8 cellular contexts compared by ENCODE assay signal in genomic region chr13:113864303-113864890, GRCh38. TPM values are rescaled to one million over a fixed set of nuclear protein-coding genes. Genes with fewer than 3 reads are reported as not detected.
DNase-seq lines count a peak whose midpoint lies in the region; ATAC-seq, FAIRE-seq and TF ChIP-seq lines count a peak whose summit lies in the region.

No MANE protein-coding gene starts in this region.

- RAD21 ChIA-PET in GM12878 (lab: Charles Lee; ENCODE audit: unreplicated experiment), result no interaction called here

- TF ChIP-seq POLR2A in GM12878 (IDR thresholded peaks at IDR 0.05; ENCODE audit: low read depth, low read length), result no peak
- TF ChIP-seq POLR2A in transverse colon (IDR thresholded peaks at IDR 0.05), result no peak

- DNase-seq in activated CD8-positive, alpha-beta memory T cell treated with anti-CD3 and anti-CD28 coated beads, Interleukin-2, amount 50 U/mL, for 48 hours, result peak; percentile 43
- no peak for DNase-seq in activated CD8-positive, alpha-beta memory T cell treated with anti-CD3 and anti-CD28 coated beads for 24 hours
- DNase-seq in GM12878 (ENCODE audit: low read depth, low spot score), result no peak
- DNase-seq in transverse colon, result no peak
- DNase-seq in glomerular visceral epithelial cell (ENCODE audit: extremely low spot score), result no peak
- DNase-seq in Ammon's horn (ENCODE audit: low spot score), result no peak

- POLR2A ChIA-PET in GM12878 (lab: Charles Lee), result no interaction called here

- CTCF ChIA-PET in GM12878 (lab: Yijun Ruan, JAX), result no interaction called here

- TF ChIP-seq EP300 in GM12878 (IDR thresholded peaks at IDR 0.05; ENCODE audit: borderline replicate concordance in 1 of 2, control insufficient read depth in 1 of 2, low read depth in 2 of 2, low read length in 2 of 2) (no peak), transverse colon (IDR thresholded peaks at IDR 0.05; ENCODE audit: low read depth) (no peak)

- TF ChIP-seq CTCF in GM12878 (IDR thresholded peaks at IDR 0.05 in 2 of 3, conservative IDR thresholded peaks at IDR 0.05 in 1 of 3; ENCODE audit: control insufficient read depth in 2 of 3, extremely low read depth in 1 of 3, insufficient read depth in 1 of 3, low read depth in 3 of 3, low read length in 3 of 3) (no peak), liver (IDR thresholded peaks at IDR 0.05; ENCODE audit: low read depth, low read length, missing input control) (no peak), transverse colon (IDR thresholded peaks at IDR 0.05) (no peak)

- intact Hi-C loops in GM12878 (cut with micrococcal nuclease; ENCODE audit: unreplicated experiment), result no loop called here
- intact Hi-C loops in transverse colon (cut with DNase I; ENCODE audit: low total_unique reads), result loop anchor here (1.0 kb wide), 1 partner anchor 47 kb away; no protein-coding TSS in a partner anchor

- 19% methylated on average over 10 of the region's 10 CpGs for WGBS in GM12878 (ENCODE audit: insufficient coverage, insufficient replicate concordance, low lambda C conversion rate, missing lambda C conversion rate)
- WGBS in liver, result 31% methylated on average over 10 of the region's 10 CpGs
- 0 to 10% methylated on average over 4 to 10 of the region's 10 CpGs for WGBS in transverse colon (ENCODE audit: low coverage in 1 of 2), 2 donors

- H3K27me3 ChIP-seq in GM12878 (replicated peaks in 1 of 2; ENCODE audit: control insufficient read depth in 2 of 2, insufficient read depth in 2 of 2, low read length in 1 of 2), result peaks cover 2 to 14% of the 10 kb centered on the region in 2 experiments
- no peaks in the 10 kb centered on the region for H3K27me3 ChIP-seq in liver (ENCODE audit: control insufficient read depth in 4 of 4, insufficient read depth in 4 of 4, low read length in 3 of 4)
- peaks cover 9% of the 10 kb centered on the region for H3K27me3 ChIP-seq in transverse colon

- no peak overlapping the region for H2AFZ ChIP-seq in GM12878 (ENCODE audit: control insufficient read depth, low read depth, low read length)

- no peaks in the 10 kb centered on the region for H4K20me1 ChIP-seq in GM12878 (ENCODE audit: control insufficient read depth, insufficient read depth)

- SMC1A ChIA-PET in GM12878 (lab: Charles Lee; ENCODE audit: uncharacterized antibody, unreplicated experiment), result no interaction called here

- H3K4me1 ChIP-seq in GM12878 (ENCODE audit: control insufficient read depth, insufficient read depth, low read length), result no peaks in the 10 kb centered on the region
- peaks cover 6 to 25% (median 12%) of the 10 kb centered on the region in 4 donors for H3K4me1 ChIP-seq in liver (ENCODE audit: control insufficient read depth in 4 of 4, insufficient read depth in 4 of 4, low read length in 3 of 4)
- H3K4me1 ChIP-seq in transverse colon, result peaks cover 20 to 46% (median 39%) of the 10 kb centered on the region in 4 donors

- H3K36me3 ChIP-seq in GM12878 (ENCODE audit: control insufficient read depth in 2 of 2, insufficient read depth in 2 of 2, low read length in 1 of 2) (no peaks in the 10 kb centered on the region), liver (ENCODE audit: control insufficient read depth in 4 of 4, insufficient read depth in 3 of 4, low read depth in 1 of 4, low read length in 3 of 4) (no peaks in the 10 kb centered on the region), transverse colon (no peaks in the 10 kb centered on the region)

- peak overlapping the region; percentile 33; the same call in 1 of the 2 replicates for H3K4me2 ChIP-seq in GM12878 (ENCODE audit: control insufficient read depth, insufficient read depth)

- H3K27ac ChIP-seq in GM12878 (ENCODE audit: control insufficient read depth, insufficient read depth) (no peak overlapping the region), liver (ENCODE audit: low read depth in 1 of 2, low read length in 2 of 2) (no peak overlapping the region), transverse colon (peak overlapping the region; percentile 58 to 95 (median 89))

- no peak for TF ChIP-seq RAD21 in GM12878 (IDR thresholded peaks at IDR 0.05; ENCODE audit: insufficient read depth, low read depth, low read length)
- no peak for TF ChIP-seq RAD21 in liver (IDR thresholded peaks at IDR 0.05)

- in situ Hi-C loops in GM12878 (cut with MboI), result no loop called here
- in situ Hi-C loops in transverse colon (cut with MboI; ENCODE audit: low pct_ligation_motif_present in 1 of 4, low pct_unique_long_range_greater_than_20kb in 1 of 4, low sequenced_read_pairs in 3 of 4), result no loop called here

- no peak overlapping the region for H3K4me3 ChIP-seq in GM12878
- peak overlapping the region; percentile 42 to 87 (median 44) for H3K4me3 ChIP-seq in liver (ENCODE audit: low read depth in 1 of 3, low read length in 3 of 3)
- H3K4me3 ChIP-seq in transverse colon, result peak overlapping the region; percentile 38 to 86 (median 70)

- no peaks in the 10 kb centered on the region for H3K79me2 ChIP-seq in GM12878 (ENCODE audit: control insufficient read depth, insufficient read depth, low read length)

- no peak for FAIRE-seq in GM12878 (lab: Jason Lieb, UNC)

- peaks cover 2% of the 10 kb centered on the region; the same call in 2 of the 3 replicates for H3K9me3 ChIP-seq in GM12878 (replicated peaks; ENCODE audit: control insufficient read depth, insufficient read depth, low read length)
- H3K9me3 ChIP-seq in liver (ENCODE audit: control insufficient read depth in 4 of 4, low read length in 3 of 4), result no peaks in the 10 kb centered on the region
- H3K9me3 ChIP-seq in transverse colon, result no peaks in the 10 kb centered on the region

- H3K9ac ChIP-seq in GM12878 (ENCODE audit: control insufficient read depth, insufficient read depth, low read length) (no peak overlapping the region), liver (ENCODE audit: low read depth in 1 of 2, low read length in 2 of 2) (peak overlapping the region in 1 of 2 donors; percentile 34)

- BruUV-seq in GM12878 (replicated peaks; lab: Mats Ljungman, UMichigan), result no TSS peak

- no peak for ATAC-seq in GM12878
- no peak for ATAC-seq in HG02678 (IDR thresholded peaks at IDR 0.05; ENCODE audit: unreplicated experiment)

TF ChIP-seq in GM12878, 131 proteins besides CTCF, POLR2A, EP300 and RAD21:
- TF ChIP-seq TCF12 (IDR thresholded peaks at IDR 0.05; ENCODE audit: low read depth, low read length) (no peak), SUZ12 (IDR thresholded peaks at IDR 0.05; ENCODE audit: unreplicated experiment) (peak; percentile 20), EZH2 (IDR thresholded peaks at IDR 0.05; ENCODE audit: borderline replicate concordance, control insufficient read depth, low read depth, low read length) (peak; percentile 55; the same call in 1 of the 2 replicates)

TF ChIP-seq in liver, 16 proteins besides CTCF, POLR2A, EP300 and RAD21 (continues in another document):
- TF ChIP-seq NR2F2 (IDR thresholded peaks at IDR 0.05), result no peak
- TF ChIP-seq HNF4A (conservative IDR thresholded peaks at IDR 0.05), result no peak
- TF ChIP-seq JUND (IDR thresholded peaks at IDR 0.05), result no peak
- no peak for TF ChIP-seq FOXA2 (IDR thresholded peaks at IDR 0.05)
- no peak for TF ChIP-seq MAX (IDR thresholded peaks at IDR 0.05)
- no peak for TF ChIP-seq FOXA1 (IDR thresholded peaks at IDR 0.05)
- TF ChIP-seq HNF4G (IDR thresholded peaks at IDR 0.05), result no peak
- TF ChIP-seq TAF1 (conservative IDR thresholded peaks at IDR 0.05), result no peak
- TF ChIP-seq, protein P1, sequence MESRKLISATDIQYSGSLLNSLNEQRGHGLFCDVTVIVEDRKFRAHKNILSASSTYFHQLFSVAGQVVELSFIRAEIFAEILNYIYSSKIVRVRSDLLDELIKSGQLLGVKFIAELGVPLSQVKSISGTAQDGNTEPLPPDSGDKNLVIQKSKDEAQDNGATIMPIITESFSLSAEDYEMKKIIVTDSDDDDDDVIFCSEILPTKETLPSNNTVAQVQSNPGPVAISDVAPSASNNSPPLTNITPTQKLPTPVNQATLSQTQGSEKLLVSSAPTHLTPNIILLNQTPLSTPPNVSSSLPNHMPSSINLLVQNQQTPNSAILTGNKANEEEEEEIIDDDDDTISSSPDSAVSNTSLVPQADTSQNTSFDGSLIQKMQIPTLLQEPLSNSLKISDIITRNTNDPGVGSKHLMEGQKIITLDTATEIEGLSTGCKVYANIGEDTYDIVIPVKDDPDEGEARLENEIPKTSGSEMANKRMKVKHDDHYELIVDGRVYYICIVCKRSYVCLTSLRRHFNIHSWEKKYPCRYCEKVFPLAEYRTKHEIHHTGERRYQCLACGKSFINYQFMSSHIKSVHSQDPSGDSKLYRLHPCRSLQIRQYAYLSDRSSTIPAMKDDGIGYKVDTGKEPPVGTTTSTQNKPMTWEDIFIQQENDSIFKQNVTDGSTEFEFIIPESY (IDR thresholded peaks at IDR 0.05), result no peak
- TF ChIP-seq GABPA (IDR thresholded peaks at IDR 0.05 in 1 of 2, conservative IDR thresholded peaks at IDR 0.05 in 1 of 2), result no peak
- no peak for TF ChIP-seq SP1 (IDR thresholded peaks at IDR 0.05)
- no peak for TF ChIP-seq YY1 (IDR thresholded peaks at IDR 0.05)
- TF ChIP-seq RXRA (IDR thresholded peaks at IDR 0.05), result no peak

RNA-seq across cellular contexts. Expression of gene GAS6, which starts 0.5 kb away (rescaled TPM):
- total RNA-seq in GM12878 (2013; cell fraction: nucleolus; rRNA removed), result 0.35 and 0.39 TPM in 2 replicates
- total RNA-seq in GM12878 (2014; rRNA removed) (0.11 TPM in 2 replicates), GM12878 (2014; rRNA removed; fragmentation: Illumina TruSeq; extraction: Trizol) (0.09 TPM in 1 of 2 replicates, not detected in the other), GM12878 (2021) (0.24 and 0.59 TPM in 2 replicates), liver (10 to 100 TPM in 1 of 2 donors, 1 to 10 TPM in 1; 3.2 to 15.1 TPM), transverse colon (100 to 1,000 TPM; 152 to 284 (median 169) TPM)
- polyA plus RNA-seq in GM12878 (2011; ENCODE audit: low read depth), result 0.16 TPM
- polyA plus RNA-seq in GM12878 (2011; rRNA removed) (0.04 and 0.06 TPM in 2 replicates), GM12878 (2014; fragmentation: Illumina TruSeq; extraction: Trizol) (0.07 TPM in 1 of 2 replicates, not detected in the other), GM12878 (2014; fragmentation: Nextera tagmentation; extraction: Ambion mirVana) (not detected), GM12878 (2014; rRNA removed) (0.03 and 0.11 TPM in 2 replicates), GM12878 (2016; fragmentation: Nextera tagmentation; extraction: Ambion mirVana) (under 1 TPM; 0.36 to 0.38 TPM), liver (10 to 100 TPM in 1 of 2 donors, 1 to 10 TPM in 1; 2.5 to 30.2 TPM)
- polyA plus RNA-seq in GM12878 (2011; cell fraction: cytosol; rRNA removed), result 0.05 and 0.07 TPM in 2 replicates
- polyA plus RNA-seq in GM12878 (2011; cell fraction: nucleus; rRNA removed), result 0.66 and 0.85 TPM in 2 replicates
- 0.41 and 0.74 TPM in 2 replicates for polyA plus RNA-seq in GM12878 (2012)
- polyA minus RNA-seq in GM12878 (2011; rRNA and poly(A)+ RNA removed), result not detected in 2 replicates
- polyA minus RNA-seq in GM12878 (2011; cell fraction: cytosol; rRNA and poly(A)+ RNA removed), result 0.80 TPM in 1 of 2 replicates, not detected in the other
- 0.12 and 0.19 TPM in 2 replicates for polyA minus RNA-seq in GM12878 (2011; cell fraction: nucleus; rRNA and poly(A)+ RNA removed)

Comparison
In these comparisons a context has a peak if more than half of its experiments do, and no peak if none do; other contexts are left out.
1. H3K27ac ChIP-seq: peak in transverse colon (4 of 4); none in GM12878 (single experiment) and liver (0 of 2).
2. RNA of gene GAS6, which starts 0.5 kb away (total RNA-seq): 152 to 284 TPM in transverse colon; 3.2 to 15.1 TPM in liver and 0.09 to 0.59 TPM in GM12878; every median in the first group is over 4 times any median in the second.